Comparison of ENCODE assay signal across 28 cellular contexts in the genomic region with DNA sequence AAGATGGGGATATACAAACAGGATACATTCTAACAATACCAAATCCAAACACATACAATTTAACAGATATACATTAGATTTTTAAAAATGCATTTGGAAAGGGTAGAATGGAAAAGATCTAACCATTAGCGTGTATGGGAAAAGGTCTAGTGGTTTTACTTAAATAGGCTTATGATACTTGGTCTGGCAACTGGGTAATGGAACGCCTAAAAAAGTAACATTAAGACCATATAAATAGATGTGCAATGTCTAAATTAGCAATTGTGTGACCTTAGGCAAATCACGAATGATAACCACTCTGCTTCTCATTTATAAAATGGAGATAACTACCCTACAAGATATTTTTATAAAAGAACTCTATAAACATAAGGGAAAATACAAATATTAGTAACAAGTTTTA.
"Had no signal": no experiment of that assay in that cellular context is flagged by ENCODE, and none has a peak within 500 bp of the region (broad histone marks: within the 10 kb centered on the region; RNA-seq: fewer than 3 reads in every experiment).

No MANE protein-coding gene starts in this region.

- H3K9me3 Mint-ChIP-seq: mesothelial cell of epicardium, naive B cell, natural killer cell, nephron progenitor cell, neural progenitor cell had no signal

- H3K9ac ChIP-seq: neural progenitor cell, parathyroid adenoma had no signal

- H3K36me3 ChIP-seq: left ventricle myocardium inferior, neural progenitor cell, neutrophil, thoracic aorta, tibial artery, upper lobe of right lung had no signal

- H3K79me2 ChIP-seq: hepatocyte had no signal

- ATAC-seq: natural killer cell, psoas muscle, sciatic nerve, upper lobe of right lung had no signal

- DNase-seq: islet precursor cell; left ventricle myocardium inferior; mesendoderm; naive B cell; natural killer cell; nephron progenitor cell; occipital lobe; psoas muscle; stimulated activated CD4-positive, alpha-beta T cell treated with anti-CD3 and anti-CD28 coated beads, Interleukin-12 subunit alpha, Interleukin-12 subunit beta, amount 100 ng/mL, for 4 hours; stimulated activated CD4-positive, alpha-beta T cell treated with anti-CD3 and anti-CD28 coated beads, Interleukin-15, amount 100 ng/mL, for 24 hours; stimulated activated CD4-positive, alpha-beta T cell treated with anti-CD3 and anti-CD28 coated beads, Interleukin-2, amount 100 ng/mL, for 24 hours; stimulated activated CD4-positive, alpha-beta T cell treated with anti-CD3 and anti-CD28 coated beads, Interleukin-4, amount 100 ng/mL, for 1 hour; stimulated activated naive CD4-positive, alpha-beta T cell treated with Interleukin-2 at 50 U/mL for 16 hours; tibial artery; trophoblast cell; upper lobe of right lung had no signal

- H3K4me1 ChIP-seq: neural progenitor cell, parathyroid adenoma, psoas muscle, right atrium auricular region, suprapubic skin, tibial artery, upper lobe of right lung had no signal

- H3K9me3 ChIP-seq: left ventricle myocardium inferior, neutrophil, psoas muscle, right atrium auricular region, suprapubic skin, thoracic aorta, tibial artery, upper lobe of right lung had no signal

- H3K4me1 Mint-ChIP-seq: mesothelial cell of epicardium, nephron progenitor cell had no signal

- H3K36me3 Mint-ChIP-seq: natural killer cell had no signal

- H3K4me3 ChIP-seq: hepatocyte, left ventricle myocardium inferior, lung, neural progenitor cell, psoas muscle, right atrium auricular region, skin epidermis, suprapubic skin, thoracic aorta, tibial artery, upper lobe of right lung had no signal

- FAIRE-seq: urothelium cell line had no signal

- H3K27ac Mint-ChIP-seq: mesothelial cell of epicardium, natural killer cell, nephron progenitor cell, neural progenitor cell had no signal

- H2AFZ ChIP-seq: hepatocyte, neural progenitor cell, parathyroid adenoma had no signal

- H3K4me3 Mint-ChIP-seq: mesothelial cell of epicardium, naive B cell, natural killer cell, nephron progenitor cell, neural progenitor cell had no signal

- H3K4me2 ChIP-seq: hepatocyte, neural progenitor cell had no signal

- H3K27ac ChIP-seq: hepatocyte, left ventricle myocardium inferior, neural progenitor cell, neutrophil, parathyroid adenoma, psoas muscle, right atrium auricular region, skin epidermis, suprapubic skin, thoracic aorta, tibial artery, upper lobe of right lung had no signal

- H3K27me3 Mint-ChIP-seq: naive B cell had no signal

- H3K27me3 ChIP-seq: hepatocyte, neural progenitor cell, neutrophil, right atrium auricular region, suprapubic skin, tibial artery, upper lobe of right lung had no signal
